ENCODE assay signal across 10 cellular contexts in genomic region chr17:77449373-77449907, GRCh38.
DNase-seq lines count a peak whose midpoint lies in the region; ATAC-seq and TF ChIP-seq lines count a peak whose summit lies in the region.
"Had no signal": no experiment of that assay in that cellular context is flagged by ENCODE, and none has a peak within 500 bp of the region (broad histone marks: within the 10 kb centered on the region; RNA-seq: fewer than 3 reads in every experiment).

No MANE protein-coding gene starts in this region.

- no peaks in the 10 kb centered on the region for H3K9me2 ChIP-seq in SK-N-SH

- TF ChIP-seq EP300 in SK-N-SH (IDR thresholded peaks at IDR 0.05; ENCODE audit: borderline replicate concordance in 1 of 2, low read depth in 1 of 2, low read length in 1 of 2), result no peak

- DNase-seq in Calu3 (no peak), SK-N-SH (peak; percentile 38), epithelial cell of esophagus (ENCODE audit: low read depth) (no peak), progenitor cell of endocrine pancreas (ENCODE audit: low spot score, unreplicated experiment) (no peak), COLO668 (lab: John Stamatoyannopoulos, UW; ENCODE audit: unreplicated experiment) (no peak), NK-92 (lab: John Stamatoyannopoulos, UW; ENCODE audit: unreplicated experiment) (no peak), T-helper 9 cell (no peak)
- DNase-seq: activated CD4-positive, alpha-beta T cell treated with anti-CD3 and anti-CD28 coated beads for 4 hours; NCI-H2171 treated with DMSO at 0.1 percent for 48 hours had no signal

- H3K4me3 ChIP-seq in SK-N-SH (ENCODE audit: low read depth in 2 of 2, low read length in 1 of 2), result peak overlapping the region; percentile 61 to 79
- H3K4me3 ChIP-seq in epithelial cell of esophagus (ENCODE audit: low read length), result peak overlapping the region; percentile 56

- ATAC-seq in GM18498 (IDR thresholded peaks at IDR 0.05; ENCODE audit: unreplicated experiment), result no peak

- H3K36me3 Mint-ChIP-seq in Calu3 (ENCODE audit: insufficient read depth, unreplicated experiment) (peaks cover 77% of the 10 kb centered on the region), progenitor cell of endocrine pancreas (ENCODE audit: insufficient read depth) (peaks cover 2% of the 10 kb centered on the region)

- POLR2A ChIA-PET in SK-N-SH (lab: Yijun Ruan, JAX), result interaction anchor here (0.6 to 1.5 kb wide), 9 partner anchors 9 to 375 kb away, joined by 3 to 8 read pairs (median 4); no protein-coding TSS in a partner anchor

- no peaks in the 10 kb centered on the region for H3K27me3 ChIP-seq in SK-N-SH (ENCODE audit: insufficient read depth)

- peaks cover 98% of the 10 kb centered on the region for H3K79me2 ChIP-seq in SK-N-SH (ENCODE audit: insufficient read depth)

- TF ChIP-seq RAD21 in SK-N-SH (IDR thresholded peaks at IDR 0.05; ENCODE audit: low read length), result no peak

- H3K9me3 Mint-ChIP-seq in Calu3 (ENCODE audit: low read depth, unreplicated experiment) (no peaks in the 10 kb centered on the region), progenitor cell of endocrine pancreas (ENCODE audit: low read depth) (no peaks in the 10 kb centered on the region)

- peak overlapping the region; percentile 89 to 95 for H3K27ac ChIP-seq in SK-N-SH (ENCODE audit: low read depth in 2 of 2, low read length in 1 of 2)

- peaks cover 28 to 61% of the 10 kb centered on the region in 2 experiments for H3K4me1 ChIP-seq in SK-N-SH (ENCODE audit: control insufficient read depth in 1 of 2, insufficient read depth in 2 of 2, low read depth in 1 of 2, low read length in 1 of 2)

- no peak for TF ChIP-seq CTCF in Calu3 (IDR thresholded peaks at IDR 0.05; ENCODE audit: unreplicated experiment)
- no peak for TF ChIP-seq CTCF in SK-N-SH (IDR thresholded peaks at IDR 0.05)
- TF ChIP-seq CTCF in epithelial cell of esophagus (IDR thresholded peaks at IDR 0.05; ENCODE audit: insufficient read depth, low read depth, low read length, missing control alignments), result no peak
- TF ChIP-seq CTCF in progenitor cell of endocrine pancreas (IDR thresholded peaks at IDR 0.05; ENCODE audit: unreplicated experiment), result no peak

- no peaks in the 10 kb centered on the region for H3K9me3 ChIP-seq in SK-N-SH

- peak overlapping the region; percentile 84 for H3K4me3 Mint-ChIP-seq in Calu3 (ENCODE audit: low read depth, unreplicated experiment)
- H3K4me3 Mint-ChIP-seq in progenitor cell of endocrine pancreas (ENCODE audit: low read depth), result peak overlapping the region; percentile 84

- peak overlapping the region; percentile 91 for H3K27ac Mint-ChIP-seq in Calu3 (ENCODE audit: unreplicated experiment)
- H3K27ac Mint-ChIP-seq in progenitor cell of endocrine pancreas, result peak overlapping the region; percentile 100

- intact Hi-C loops in Calu3 (cut with micrococcal nuclease; ENCODE audit: unreplicated experiment), result no loop called here

- TSS peak; percentile 24 for BruUV-seq in Calu3 (replicated peaks; lab: Mats Ljungman, UMichigan)

- H3K4me2 ChIP-seq in SK-N-SH, result peak overlapping the region; percentile 99

- peaks cover 0 to 5% of the 10 kb centered on the region in 2 experiments for H3K36me3 ChIP-seq in SK-N-SH (replicated peaks in 1 of 2; ENCODE audit: control insufficient read depth in 1 of 2, insufficient read depth in 2 of 2, low read length in 1 of 2)

- CTCF ChIA-PET in Calu3 (lab: Charles Lee) (interaction anchor here (0.6 to 3.9 kb wide), 3 partner anchors 16 to 27 kb away, joined by 3 to 14 read pairs (median 3); no protein-coding TSS in a partner anchor), SK-N-SH (lab: Yijun Ruan, JAX) (interaction anchor here (1.4 to 7.6 kb wide), 9 partner anchors 11 to 120 kb away, joined by 3 to 71 read pairs (median 6); no protein-coding TSS in a partner anchor)

- H3F3A ChIP-seq in SK-N-SH (replicated peaks; ENCODE audit: insufficient read depth), result peaks cover 29% of the 10 kb centered on the region

- H3K9ac ChIP-seq in SK-N-SH, result peak overlapping the region; percentile 10; the same call in 1 of the 2 replicates

- 65% methylated on average over 9 of the region's 9 CpGs for WGBS in SK-N-SH (ENCODE audit: low lambda C conversion rate)

- H3K27me3 Mint-ChIP-seq in Calu3 (ENCODE audit: unreplicated experiment) (no peaks in the 10 kb centered on the region), progenitor cell of endocrine pancreas (no peaks in the 10 kb centered on the region)

- H3K4me1 Mint-ChIP-seq in Calu3 (ENCODE audit: low read depth, unreplicated experiment), result peaks cover 83% of the 10 kb centered on the region
- peaks cover 56% of the 10 kb centered on the region for H3K4me1 Mint-ChIP-seq in progenitor cell of endocrine pancreas (ENCODE audit: low read depth)

- no peak overlapping the region for H2AFZ ChIP-seq in SK-N-SH (ENCODE audit: low read depth)

- peaks cover 78% of the 10 kb centered on the region for H4K20me1 ChIP-seq in SK-N-SH (ENCODE audit: insufficient read depth)

TF ChIP-seq in SK-N-SH, 30 proteins besides CTCF, POLR2A, EP300 and RAD21:
- TF ChIP-seq, protein P1, sequence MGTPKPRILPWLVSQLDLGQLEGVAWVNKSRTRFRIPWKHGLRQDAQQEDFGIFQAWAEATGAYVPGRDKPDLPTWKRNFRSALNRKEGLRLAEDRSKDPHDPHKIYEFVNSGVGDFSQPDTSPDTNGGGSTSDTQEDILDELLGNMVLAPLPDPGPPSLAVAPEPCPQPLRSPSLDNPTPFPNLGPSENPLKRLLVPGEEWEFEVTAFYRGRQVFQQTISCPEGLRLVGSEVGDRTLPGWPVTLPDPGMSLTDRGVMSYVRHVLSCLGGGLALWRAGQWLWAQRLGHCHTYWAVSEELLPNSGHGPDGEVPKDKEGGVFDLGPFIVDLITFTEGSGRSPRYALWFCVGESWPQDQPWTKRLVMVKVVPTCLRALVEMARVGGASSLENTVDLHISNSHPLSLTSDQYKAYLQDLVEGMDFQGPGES (IDR thresholded peaks at IDR 0.05; ENCODE audit: low read depth, low read length), result no peak
- TF ChIP-seq FOSL2 (IDR thresholded peaks at IDR 0.05; ENCODE audit: borderline replicate concordance, low read depth) (no peak), GATA2 (CRISPR knock-in tag; IDR thresholded peaks at IDR 0.05) (no peak), POLR2AphosphoS5 (IDR thresholded peaks at IDR 0.05; ENCODE audit: low read depth, low read length) (no peak), MAX (IDR thresholded peaks at IDR 0.05; ENCODE audit: low read depth) (no peak), RCOR1 (IDR thresholded peaks at IDR 0.05; ENCODE audit: low read length) (no peak), TEAD4 (IDR thresholded peaks at IDR 0.05; ENCODE audit: borderline replicate concordance, insufficient read depth) (no peak), EZH2phosphoT487 (IDR thresholded peaks at IDR 0.05; ENCODE audit: borderline replicate concordance, low read depth) (no peak), FOXJ3 (CRISPR knock-in tag; IDR thresholded peaks at IDR 0.05) (no peak), JUND (IDR thresholded peaks at IDR 0.05) (no peak), MXI1 (IDR thresholded peaks at IDR 0.05; ENCODE audit: low read depth, low read length) (no peak)
- TF ChIP-seq, protein P2, sequence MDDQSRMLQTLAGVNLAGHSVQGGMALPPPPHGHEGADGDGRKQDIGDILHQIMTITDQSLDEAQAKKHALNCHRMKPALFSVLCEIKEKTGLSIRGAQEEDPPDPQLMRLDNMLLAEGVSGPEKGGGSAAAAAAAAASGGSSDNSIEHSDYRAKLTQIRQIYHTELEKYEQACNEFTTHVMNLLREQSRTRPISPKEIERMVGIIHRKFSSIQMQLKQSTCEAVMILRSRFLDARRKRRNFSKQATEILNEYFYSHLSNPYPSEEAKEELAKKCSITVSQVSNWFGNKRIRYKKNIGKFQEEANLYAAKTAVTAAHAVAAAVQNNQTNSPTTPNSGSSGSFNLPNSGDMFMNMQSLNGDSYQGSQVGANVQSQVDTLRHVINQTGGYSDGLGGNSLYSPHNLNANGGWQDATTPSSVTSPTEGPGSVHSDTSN (IDR thresholded peaks at IDR 0.05), result no peak
- TF ChIP-seq, protein P3, sequence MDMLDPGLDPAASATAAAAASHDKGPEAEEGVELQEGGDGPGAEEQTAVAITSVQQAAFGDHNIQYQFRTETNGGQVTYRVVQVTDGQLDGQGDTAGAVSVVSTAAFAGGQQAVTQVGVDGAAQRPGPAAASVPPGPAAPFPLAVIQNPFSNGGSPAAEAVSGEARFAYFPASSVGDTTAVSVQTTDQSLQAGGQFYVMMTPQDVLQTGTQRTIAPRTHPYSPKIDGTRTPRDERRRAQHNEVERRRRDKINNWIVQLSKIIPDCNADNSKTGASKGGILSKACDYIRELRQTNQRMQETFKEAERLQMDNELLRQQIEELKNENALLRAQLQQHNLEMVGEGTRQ (IDR thresholded peaks at IDR 0.05; ENCODE audit: borderline replicate concordance, low read depth, low read length), result no peak
- TF ChIP-seq, protein P4, sequence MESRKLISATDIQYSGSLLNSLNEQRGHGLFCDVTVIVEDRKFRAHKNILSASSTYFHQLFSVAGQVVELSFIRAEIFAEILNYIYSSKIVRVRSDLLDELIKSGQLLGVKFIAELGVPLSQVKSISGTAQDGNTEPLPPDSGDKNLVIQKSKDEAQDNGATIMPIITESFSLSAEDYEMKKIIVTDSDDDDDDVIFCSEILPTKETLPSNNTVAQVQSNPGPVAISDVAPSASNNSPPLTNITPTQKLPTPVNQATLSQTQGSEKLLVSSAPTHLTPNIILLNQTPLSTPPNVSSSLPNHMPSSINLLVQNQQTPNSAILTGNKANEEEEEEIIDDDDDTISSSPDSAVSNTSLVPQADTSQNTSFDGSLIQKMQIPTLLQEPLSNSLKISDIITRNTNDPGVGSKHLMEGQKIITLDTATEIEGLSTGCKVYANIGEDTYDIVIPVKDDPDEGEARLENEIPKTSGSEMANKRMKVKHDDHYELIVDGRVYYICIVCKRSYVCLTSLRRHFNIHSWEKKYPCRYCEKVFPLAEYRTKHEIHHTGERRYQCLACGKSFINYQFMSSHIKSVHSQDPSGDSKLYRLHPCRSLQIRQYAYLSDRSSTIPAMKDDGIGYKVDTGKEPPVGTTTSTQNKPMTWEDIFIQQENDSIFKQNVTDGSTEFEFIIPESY (IDR thresholded peaks at IDR 0.05; ENCODE audit: borderline replicate concordance, low read depth), result no peak
